Comparison of ENCODE assay signal across 15 cellular contexts in genomic region chr21:42343556-42343955, GRCh38. TPM values are rescaled to one million over a fixed set of nuclear protein-coding genes. Genes with fewer than 3 reads are reported as not detected.
DNase-seq lines count a peak whose midpoint lies in the region; ATAC-seq and TF ChIP-seq lines count a peak whose summit lies in the region.
"Had no signal": no experiment of that assay in that cellular context is flagged by ENCODE, and none has a peak within 500 bp of the region (broad histone marks: within the 10 kb centered on the region; RNA-seq: fewer than 3 reads in every experiment).

No MANE protein-coding gene starts in this region.

- H3K4me2 ChIP-seq in neuronal stem cell (ENCODE audit: insufficient read depth, low read length, poor library complexity, severe bottlenecking): no peak overlapping the region
- H3K4me2 ChIP-seq: BLaER1 treated with 17β-estradiol and CSF1 and Interleukin-3, amounts not matched to agents 10 nM and 100 nM had no signal

- H3K9ac ChIP-seq in neuronal stem cell (ENCODE audit: low read depth, low read length, poor library complexity): no peak overlapping the region
- H3K9ac ChIP-seq: BLaER1 treated with 17β-estradiol and CSF1 and Interleukin-3, amounts not matched to agents 10 nM and 100 nM had no signal

- H3K4ac ChIP-seq in neuronal stem cell (ENCODE audit: low read length): no peak overlapping the region

- no peak overlapping the region for H3K23ac ChIP-seq in neuronal stem cell (ENCODE audit: low read depth, low read length, poor library complexity)

- H3K4me1 ChIP-seq in neuronal stem cell (ENCODE audit: control insufficient read depth in 2 of 2, insufficient read depth in 1 of 2, low read depth in 1 of 2, low read length in 2 of 2): peaks cover 0 to 2% of the 10 kb centered on the region in 2 donors

- ATAC-seq in GM18868 (IDR thresholded peaks at IDR 0.05; ENCODE audit: unreplicated experiment): no peak

- H3K36me3 ChIP-seq in neuronal stem cell (replicated peaks in 1 of 2; ENCODE audit: control insufficient read depth in 2 of 2, insufficient read depth in 2 of 2, low read length in 2 of 2): no peaks in the 10 kb centered on the region
- H3K36me3 ChIP-seq: BLaER1 treated with 17β-estradiol and CSF1 and Interleukin-3, amounts not matched to agents 10 nM and 100 nM had no signal

- no peak overlapping the region for H2BK15ac ChIP-seq in neuronal stem cell (ENCODE audit: low read length)

- peaks cover 2% of the 10 kb centered on the region for H3K27me3 Mint-ChIP-seq in activated T-helper 1 cell treated with anti-CD3 and anti-CD28 coated beads, Interleukin-12 subunit alpha, Interleukin-12 subunit beta, Interleukin-2, Interleukin-4 antibody, amounts not matched to agents 30 ng/mL and 10 ng/mL and 1 ng/mL, durations not matched to agents 14 hours and 24 hours and 36 hours (ENCODE audit: insufficient read depth)
- no peaks in the 10 kb centered on the region for H3K27me3 Mint-ChIP-seq in type B pancreatic cell
- H3K27me3 Mint-ChIP-seq: CD4-positive, CD25-positive, alpha-beta regulatory T cell had no signal

- no peak overlapping the region for H2BK5ac ChIP-seq in neuronal stem cell (ENCODE audit: low read length)

- H3K4me3 Mint-ChIP-seq in activated T-helper 1 cell treated with anti-CD3 and anti-CD28 coated beads, Interleukin-12 subunit alpha, Interleukin-12 subunit beta, Interleukin-2, Interleukin-4 antibody, amounts not matched to agents 30 ng/mL and 10 ng/mL and 1 ng/mL, durations not matched to agents 14 hours and 24 hours and 36 hours: no peak overlapping the region
- H3K4me3 Mint-ChIP-seq in type B pancreatic cell: no peak overlapping the region
- H3K4me3 Mint-ChIP-seq: CD4-positive, CD25-positive, alpha-beta regulatory T cell; HFFc6 had no signal

- no peak overlapping the region for H4K8ac ChIP-seq in neuronal stem cell (ENCODE audit: low read depth, low read length)

- WGBS in neuronal stem cell (ENCODE audit: extremely low coverage in 2 of 2, insufficient read length in 2 of 2, insufficient replicate concordance in 1 of 2), 2 donors: no CpG with 5 or more reads among the region's 6 CpGs

- H3K18ac ChIP-seq in neuronal stem cell (ENCODE audit: low read length): no peak overlapping the region

- no peaks in the 10 kb centered on the region for H3K9me3 Mint-ChIP-seq in activated T-helper 1 cell treated with anti-CD3 and anti-CD28 coated beads, Interleukin-12 subunit alpha, Interleukin-12 subunit beta, Interleukin-2, Interleukin-4 antibody, amounts not matched to agents 30 ng/mL and 10 ng/mL and 1 ng/mL, durations not matched to agents 14 hours and 24 hours and 36 hours
- no peaks in the 10 kb centered on the region for H3K9me3 Mint-ChIP-seq in type B pancreatic cell

- H3K36me3 Mint-ChIP-seq in activated T-helper 1 cell treated with anti-CD3 and anti-CD28 coated beads, Interleukin-12 subunit alpha, Interleukin-12 subunit beta, Interleukin-2, Interleukin-4 antibody, amounts not matched to agents 30 ng/mL and 10 ng/mL and 1 ng/mL, durations not matched to agents 14 hours and 24 hours and 36 hours (ENCODE audit: low read depth): no peaks in the 10 kb centered on the region
- H3K36me3 Mint-ChIP-seq in type B pancreatic cell: no peaks in the 10 kb centered on the region
- H3K36me3 Mint-ChIP-seq: CD4-positive, CD25-positive, alpha-beta regulatory T cell had no signal

- H3K4me3 ChIP-seq in neuronal stem cell (ENCODE audit: low read length in 2 of 2): no peak overlapping the region
- H3K4me3 ChIP-seq: BLaER1 treated with 17β-estradiol and CSF1 and Interleukin-3, amounts not matched to agents 10 nM and 100 nM had no signal

- H4K91ac ChIP-seq in neuronal stem cell (ENCODE audit: low read depth, low read length, poor library complexity): no peak overlapping the region

- no peak overlapping the region for H2AK5ac ChIP-seq in neuronal stem cell (ENCODE audit: low read depth, low read length)

- peak overlapping the region; percentile 23 for H3K27ac Mint-ChIP-seq in activated T-helper 1 cell treated with anti-CD3 and anti-CD28 coated beads, Interleukin-12 subunit alpha, Interleukin-12 subunit beta, Interleukin-2, Interleukin-4 antibody, amounts not matched to agents 30 ng/mL and 10 ng/mL and 1 ng/mL, durations not matched to agents 14 hours and 24 hours and 36 hours
- no peak overlapping the region for H3K27ac Mint-ChIP-seq in type B pancreatic cell
- H3K27ac Mint-ChIP-seq: HFFc6 had no signal

- DNase-seq in activated CD8-positive, alpha-beta memory T cell treated with anti-CD3 and anti-CD28 coated beads, Interleukin-2, amount 50 U/mL, for 48 hours: peak; percentile 43
- DNase-seq in activated CD8-positive, alpha-beta memory T cell treated with anti-CD3 and anti-CD28 coated beads for 24 hours: no peak
- no peak for DNase-seq in activated T-helper 1 cell treated with anti-CD3 and anti-CD28 coated beads, Interleukin-12 subunit alpha, Interleukin-12 subunit beta, Interleukin-2, Interleukin-4 antibody, amounts not matched to agents 30 ng/mL and 10 ng/mL and 1 ng/mL, durations not matched to agents 14 hours and 24 hours and 36 hours (ENCODE audit: low spot score)
- DNase-seq in neuronal stem cell (ENCODE audit: low spot score): no peak
- peak; percentile 32 for DNase-seq in type B pancreatic cell (ENCODE audit: extremely low spot score, unreplicated experiment)
- no peak for DNase-seq in stimulated activated CD4-positive, alpha-beta T cell treated with anti-CD3 and anti-CD28 coated beads, Interleukin-1b, Interleukin-23, amount 100 ng/mL, for 48 hours
- DNase-seq: 8988T; CD4-positive, CD25-positive, alpha-beta regulatory T cell; DMS53; GF-D8; HCEC 1CT; HFFc6 had no signal

- peak overlapping the region; percentile 79 for H3K14ac ChIP-seq in neuronal stem cell (ENCODE audit: low read length)

- no peak overlapping the region for H2BK120ac ChIP-seq in neuronal stem cell (ENCODE audit: low read depth, low read length)

- H3K9me3 ChIP-seq in neuronal stem cell (replicated peaks in 1 of 2; ENCODE audit: control insufficient read depth in 2 of 2, insufficient read depth in 1 of 2, low read depth in 1 of 2, low read length in 2 of 2): no peaks in the 10 kb centered on the region

- no peaks in the 10 kb centered on the region for H3K79me1 ChIP-seq in neuronal stem cell (ENCODE audit: low read depth, low read length)

- no peak overlapping the region for H2AFZ ChIP-seq in neuronal stem cell (ENCODE audit: low read length)

- intact Hi-C loops in activated T-helper 1 cell treated with anti-CD3 and anti-CD28 coated beads, Interleukin-12 subunit alpha, Interleukin-12 subunit beta, Interleukin-2, Interleukin-4 antibody, amounts not matched to agents 30 ng/mL and 10 ng/mL and 1 ng/mL, durations not matched to agents 14 hours and 24 hours and 36 hours (cut with micrococcal nuclease): no loop called here

- TF ChIP-seq CTCF in type B pancreatic cell (conservative IDR thresholded peaks at IDR 0.05): no peak

- H3K27ac ChIP-seq in neuronal stem cell (replicated peaks; ENCODE audit: low read length): no peak overlapping the region
- H3K27ac ChIP-seq: BLaER1 treated with 17β-estradiol and CSF1 and Interleukin-3, amounts not matched to agents 10 nM and 100 nM had no signal

- no peak overlapping the region for H2BK12ac ChIP-seq in neuronal stem cell (ENCODE audit: low read length)

- H3K4me1 Mint-ChIP-seq in activated T-helper 1 cell treated with anti-CD3 and anti-CD28 coated beads, Interleukin-12 subunit alpha, Interleukin-12 subunit beta, Interleukin-2, Interleukin-4 antibody, amounts not matched to agents 30 ng/mL and 10 ng/mL and 1 ng/mL, durations not matched to agents 14 hours and 24 hours and 36 hours (ENCODE audit: low read depth): no peaks in the 10 kb centered on the region
- H3K4me1 Mint-ChIP-seq in type B pancreatic cell (ENCODE audit: unreplicated experiment): peaks cover 3% of the 10 kb centered on the region

- no peaks in the 10 kb centered on the region for H3K27me3 ChIP-seq in neuronal stem cell (ENCODE audit: control insufficient read depth in 3 of 3, insufficient read depth in 3 of 3, low read depth in 1 of 3, low read length in 3 of 3)
- H3K27me3 ChIP-seq: BLaER1 treated with 17β-estradiol and CSF1 and Interleukin-3, amounts not matched to agents 10 nM and 100 nM had no signal

RNA-seq across cellular contexts. Expression of gene TFF2, which starts 7.2 kb away (rescaled TPM):
- total RNA-seq in activated T-helper 1 cell treated with anti-CD3 and anti-CD28 coated beads, Interleukin-12 subunit alpha, Interleukin-12 subunit beta, Interleukin-2, Interleukin-4 antibody, amounts not matched to agents 30 ng/mL and 10 ng/mL and 1 ng/mL, durations not matched to agents 14 hours and 24 hours and 36 hours: not detected in 2 replicates
- polyA plus RNA-seq in neuronal stem cell (2013, experiment 1 of 2): not detected
- not detected for polyA plus RNA-seq in neuronal stem cell (2013, experiment 2 of 2)
- 5.2 and 11.3 TPM in 2 replicates for total RNA-seq in type B pancreatic cell (ENCODE audit: low replicate concordance)
- total RNA-seq: CD4-positive, CD25-positive, alpha-beta regulatory T cell; H4; HFFc6 had no signal
- polyA plus RNA-seq: CD4-positive, CD25-positive, alpha-beta regulatory T cell had no signal

RNA-seq across cellular contexts. Expression of gene TFF1, which starts 22.8 kb away (rescaled TPM):
- not detected in 2 replicates for total RNA-seq in activated T-helper 1 cell treated with anti-CD3 and anti-CD28 coated beads, Interleukin-12 subunit alpha, Interleukin-12 subunit beta, Interleukin-2, Interleukin-4 antibody, amounts not matched to agents 30 ng/mL and 10 ng/mL and 1 ng/mL, durations not matched to agents 14 hours and 24 hours and 36 hours
- not detected for polyA plus RNA-seq in neuronal stem cell (2013, experiment 1 of 2)
- polyA plus RNA-seq in neuronal stem cell (2013, experiment 2 of 2): not detected
- 42.6 and 136 TPM in 2 replicates for total RNA-seq in type B pancreatic cell (ENCODE audit: low replicate concordance)
- total RNA-seq: CD4-positive, CD25-positive, alpha-beta regulatory T cell; H4; HFFc6 had no signal
- polyA plus RNA-seq: CD4-positive, CD25-positive, alpha-beta regulatory T cell had no signal

RNA-seq across cellular contexts. Expression of gene TFF3, which starts 28.3 kb away (rescaled TPM):
- total RNA-seq in activated T-helper 1 cell treated with anti-CD3 and anti-CD28 coated beads, Interleukin-12 subunit alpha, Interleukin-12 subunit beta, Interleukin-2, Interleukin-4 antibody, amounts not matched to agents 30 ng/mL and 10 ng/mL and 1 ng/mL, durations not matched to agents 14 hours and 24 hours and 36 hours: not detected in 2 replicates
- not detected for polyA plus RNA-seq in neuronal stem cell (2013, experiment 1 of 2)
- 0.15 TPM for polyA plus RNA-seq in neuronal stem cell (2013, experiment 2 of 2)
- total RNA-seq in type B pancreatic cell (ENCODE audit: low replicate concordance): 31.5 and 183 TPM in 2 replicates
- total RNA-seq: CD4-positive, CD25-positive, alpha-beta regulatory T cell; H4; HFFc6 had no signal
- polyA plus RNA-seq: CD4-positive, CD25-positive, alpha-beta regulatory T cell had no signal

RNA-seq across cellular contexts. Expression of gene TMPRSS3, which starts 52.3 kb away (rescaled TPM):
- total RNA-seq in activated T-helper 1 cell treated with anti-CD3 and anti-CD28 coated beads, Interleukin-12 subunit alpha, Interleukin-12 subunit beta, Interleukin-2, Interleukin-4 antibody, amounts not matched to agents 30 ng/mL and 10 ng/mL and 1 ng/mL, durations not matched to agents 14 hours and 24 hours and 36 hours: 33.7 and 41.3 TPM in 2 replicates
- not detected for polyA plus RNA-seq in neuronal stem cell (2013, experiment 1 of 2)
- polyA plus RNA-seq in neuronal stem cell (2013, experiment 2 of 2): not detected
- total RNA-seq in type B pancreatic cell (ENCODE audit: low replicate concordance): 0.74 and 1.3 TPM in 2 replicates
- total RNA-seq: HFFc6 had no signal

Comparison
In these comparisons a context has a peak if more than half of its experiments do, and no peak if none do; other contexts are left out.
1. DNase-seq: peak in activated CD8-positive, alpha-beta memory T cell treated with anti-CD3 and anti-CD28 coated beads, Interleukin-2, amount 50 U/mL, for 48 hours (single experiment) and type B pancreatic cell (single experiment); none in activated CD8-positive, alpha-beta memory T cell treated with anti-CD3 and anti-CD28 coated beads for 24 hours (single experiment), activated T-helper 1 cell treated with anti-CD3 and anti-CD28 coated beads, Interleukin-12 subunit alpha, Interleukin-12 subunit beta, Interleukin-2, Interleukin-4 antibody, amounts not matched to agents 30 ng/mL and 10 ng/mL and 1 ng/mL, durations not matched to agents 14 hours and 24 hours and 36 hours (single experiment), neuronal stem cell (single experiment) and stimulated activated CD4-positive, alpha-beta T cell treated with anti-CD3 and anti-CD28 coated beads, Interleukin-1b, Interleukin-23, amount 100 ng/mL, for 48 hours (single experiment).
2. RNA of gene TFF1, which starts 22.8 kb away (total RNA-seq): 42.6 to 136 TPM in type B pancreatic cell; not detected in activated T-helper 1 cell treated with anti-CD3 and anti-CD28 coated beads, Interleukin-12 subunit alpha, Interleukin-12 subunit beta, Interleukin-2, Interleukin-4 antibody, amounts not matched to agents 30 ng/mL and 10 ng/mL and 1 ng/mL, durations not matched to agents 14 hours and 24 hours and 36 hours; every median in the first group is over 10 times any median in the second.
3. RNA of gene TFF3, which starts 28.3 kb away (total RNA-seq): 31.5 to 183 TPM in type B pancreatic cell; not detected in activated T-helper 1 cell treated with anti-CD3 and anti-CD28 coated beads, Interleukin-12 subunit alpha, Interleukin-12 subunit beta, Interleukin-2, Interleukin-4 antibody, amounts not matched to agents 30 ng/mL and 10 ng/mL and 1 ng/mL, durations not matched to agents 14 hours and 24 hours and 36 hours; every median in the first group is over 10 times any median in the second.